ENCODE assay signal across 8 cellular contexts in genomic region chr2:240569523-240569997, GRCh38. TPM values are rescaled to one million over a fixed set of nuclear protein-coding genes. Genes with fewer than 3 reads are reported as not detected.
DNase-seq lines count a peak whose midpoint lies in the region; TF ChIP-seq lines count a peak whose summit lies in the region.

No MANE protein-coding gene starts in this region.

- H3K4me3 Mint-ChIP-seq in CD4-positive, alpha-beta memory T cell, result peak overlapping the region; percentile 86 to 89 (median 88)

- CTCF ChIA-PET in CD4-positive, alpha-beta memory T cell (lab: Charles Lee; ENCODE audit: partially characterized antibody), result interaction anchor here (0.6 to 3.5 kb wide), 5 partner anchors 10 to 114 kb away, joined by 3 to 19 read pairs (median 6); partner anchors contain the start of gene CAPN10

- no peaks in the 10 kb centered on the region for H3K27me3 Mint-ChIP-seq in CD4-positive, alpha-beta memory T cell

- H3K4me1 ChIP-seq in CD4-positive, alpha-beta memory T cell (ENCODE audit: insufficient read depth, low read length), result peaks cover 60% of the 10 kb centered on the region
- H3K4me1 ChIP-seq in SJCRH30 (peaks cover 31% of the 10 kb centered on the region), esophagus muscularis mucosa (peaks cover 45 to 68% (median 60%) of the 10 kb centered on the region in 4 donors), ovary (ENCODE audit: insufficient read depth) (peaks cover 17% of the 10 kb centered on the region)

- no peak for TF ChIP-seq POLR2A in esophagus muscularis mucosa (IDR thresholded peaks at IDR 0.05; ENCODE audit: low read depth)
- TF ChIP-seq POLR2A in ovary (IDR thresholded peaks at IDR 0.05), result no peak

- no peaks in the 10 kb centered on the region for H3K9me3 ChIP-seq in CD4-positive, alpha-beta memory T cell (ENCODE audit: control insufficient read depth in 1 of 2, low read length in 2 of 2)
- H3K9me3 ChIP-seq in SJCRH30 (replicated peaks) (no peaks in the 10 kb centered on the region), esophagus muscularis mucosa (no peaks in the 10 kb centered on the region), ovary (no peaks in the 10 kb centered on the region)

- H3K27ac ChIP-seq in CD4-positive, alpha-beta memory T cell (ENCODE audit: low read depth, low read length), result peak overlapping the region; percentile 60
- H3K27ac ChIP-seq in SJCRH30, result no peak overlapping the region
- H3K27ac ChIP-seq in esophagus muscularis mucosa (replicated peaks in 1 of 4), result peak overlapping the region; percentile 81 to 96 (median 83)
- H3K27ac ChIP-seq in ovary, result peak overlapping the region in 1 of 2 donors; percentile 59

- peaks cover 8 to 47% of the 10 kb centered on the region in 2 donors for H3K36me3 Mint-ChIP-seq in CD4-positive, alpha-beta memory T cell

- intact Hi-C loops in CD4-positive, alpha-beta memory T cell (cut with micrococcal nuclease), result loop anchor here (5.0 to 10.0 kb wide), 5 partner anchors 132 to 1313 kb away; partner anchors contain the start of genes ATG4B, DTYMK, GPC1 and HDLBP
- intact Hi-C loops in esophagus muscularis mucosa (cut with DNase I), result loop anchor here (10.0 kb wide), 1 partner anchor 135 kb away; the partner anchor contains the start of gene GPC1
- intact Hi-C loops in ovary (cut with DNase I), result loop anchor here in 2 of 4 donors (10.0 kb wide), 2 partner anchors 335 to 1165 kb away; partner anchors contain the start of gene HDAC4 (in 1 of the 2)

- TF ChIP-seq CTCF in esophagus muscularis mucosa (IDR thresholded peaks at IDR 0.05), result no peak
- no peak for TF ChIP-seq CTCF in ovary (IDR thresholded peaks at IDR 0.05)

- WGBS in esophagus muscularis mucosa, result 84% methylated on average over 8 of the region's 9 CpGs
- 80 to 81% (median 81%) methylated on average over 9 of the region's 9 CpGs for WGBS in ovary, 3 donors

- peaks cover 34 to 62% (median 49%) of the 10 kb centered on the region in 4 donors for H3K4me1 Mint-ChIP-seq in CD4-positive, alpha-beta memory T cell

- TF ChIP-seq EP300 in esophagus muscularis mucosa (IDR thresholded peaks at IDR 0.05) (no peak), ovary (IDR thresholded peaks at IDR 0.05) (no peak)

- POLR2A ChIA-PET in CD4-positive, alpha-beta memory T cell (lab: Charles Lee; ENCODE audit: partially characterized antibody), result interaction anchor here (0.6 to 20.6 kb wide), 7 partner anchors 9 to 135 kb away, joined by 3 to 461 read pairs (median 6); partner anchors contain the start of genes ANKMY1, CAPN10 and DUSP28

- no peaks in the 10 kb centered on the region for H3K9me3 Mint-ChIP-seq in CD4-positive, alpha-beta memory T cell

- peaks cover 9% of the 10 kb centered on the region for H3K36me3 ChIP-seq in CD4-positive, alpha-beta memory T cell (ENCODE audit: insufficient read depth, low read length)
- H3K36me3 ChIP-seq in SJCRH30 (no peaks in the 10 kb centered on the region), esophagus muscularis mucosa (peaks cover 9 to 31% (median 28%) of the 10 kb centered on the region in 4 donors), ovary (no peaks in the 10 kb centered on the region)

- H3K4me3 ChIP-seq in CD4-positive, alpha-beta memory T cell (ENCODE audit: low read length in 2 of 2), result peak overlapping the region; percentile 76 to 88
- H3K4me3 ChIP-seq in SJCRH30 (no peak overlapping the region; the same call in 1 of the 2 replicates), esophagus muscularis mucosa (peak overlapping the region; percentile 73 to 90 (median 87)), ovary (peak overlapping the region; percentile 59)

- no peaks in the 10 kb centered on the region for H3K27me3 ChIP-seq in CD4-positive, alpha-beta memory T cell (ENCODE audit: insufficient read depth, low read length)
- H3K27me3 ChIP-seq in SJCRH30 (no peaks in the 10 kb centered on the region), esophagus muscularis mucosa (no peaks in the 10 kb centered on the region), ovary (no peaks in the 10 kb centered on the region)

- DNase-seq in CD4-positive, alpha-beta memory T cell, result no peak
- peak; percentile 48 to 59 for DNase-seq in SJCRH30
- DNase-seq in esophagus muscularis mucosa (ENCODE audit: extremely low spot score), result no peak
- DNase-seq in ovary, result peak in 4 of 5 donors; percentile 19 to 48 (median 38)
- DNase-seq in NCI-H69 (lab: John Stamatoyannopoulos, UW), result no peak
- DNase-seq in A172 (ENCODE audit: low spot score), result no peak
- DNase-seq in DMS153 (lab: John Stamatoyannopoulos, UW), result no peak
- no peak for DNase-seq in glomerular visceral epithelial cell (ENCODE audit: extremely low spot score)

- H3K27ac Mint-ChIP-seq in CD4-positive, alpha-beta memory T cell, result peak overlapping the region; percentile 52 to 90 (median 80)

RNA-seq across cellular contexts. Expression of gene RNPEPL1, which starts 1.3 kb away (rescaled TPM):
- 100 to 1,000 TPM; 140 to 145 TPM for total RNA-seq in CD4-positive, alpha-beta memory T cell
- 100 to 1,000 TPM in 1 of 2 donors, 10 to 100 TPM in 1; 13.6 to 100 TPM for polyA plus RNA-seq in CD4-positive, alpha-beta memory T cell
- 6.0 and 8.4 TPM in 2 replicates for total RNA-seq in SJCRH30 (2014; rRNA removed; shearing (Covaris generic))
- total RNA-seq in esophagus muscularis mucosa (100 to 1,000 TPM in 1 of 4 donors, 10 to 100 TPM in 3; 57.3 to 135 (median 70.2) TPM), ovary (10 to 100 TPM; 15.1 to 25.2 (median 23.2) TPM)
- polyA plus RNA-seq in ovary, result 10 to 100 TPM in 1 of 2 donors, 1 to 10 TPM in 1; 3.5 to 27.3 TPM
- total RNA-seq in A172 (2014; rRNA removed; shearing (Covaris generic)), result 13.5 and 19.8 TPM in 2 replicates

RNA-seq across cellular contexts. Expression of gene DUSP28, which starts 9.4 kb away (rescaled TPM):
- total RNA-seq in CD4-positive, alpha-beta memory T cell, result 10 to 100 TPM; 16.3 to 19.4 TPM
- 10 to 100 TPM; 18.2 to 18.5 TPM for polyA plus RNA-seq in CD4-positive, alpha-beta memory T cell
- total RNA-seq in SJCRH30 (2014; rRNA removed; shearing (Covaris generic)), result 9.3 and 11.3 TPM in 2 replicates
- 1 to 10 TPM; 3.8 to 7.3 (median 4.8) TPM for total RNA-seq in esophagus muscularis mucosa
- total RNA-seq in ovary, result 1 to 10 TPM; 2.7 to 9.9 (median 4.3) TPM
- polyA plus RNA-seq in ovary, result 1 to 10 TPM; 4.0 to 5.3 TPM
- total RNA-seq in A172 (2014; rRNA removed; shearing (Covaris generic)), result 12.3 and 12.6 TPM in 2 replicates

RNA-seq across cellular contexts. Expression of gene ANKMY1, which starts 11.8 kb away (rescaled TPM):
- total RNA-seq in CD4-positive, alpha-beta memory T cell, result 10 to 100 TPM; 71.4 to 84.8 TPM
- polyA plus RNA-seq in CD4-positive, alpha-beta memory T cell, result 10 to 100 TPM in 1 of 2 donors, 1 to 10 TPM in 1; 9.4 to 15.2 TPM
- total RNA-seq in SJCRH30 (2014; rRNA removed; shearing (Covaris generic)), result 6.3 and 6.7 TPM in 2 replicates
- 10 to 100 TPM in 2 of 4 donors, 1 to 10 TPM in 2; 9.1 to 10.9 (median 10.2) TPM for total RNA-seq in esophagus muscularis mucosa
- total RNA-seq in ovary, result 10 to 100 TPM; 13.7 to 24.2 (median 21.6) TPM
- polyA plus RNA-seq in ovary, result 10 to 100 TPM; 11.5 to 13.8 TPM
- total RNA-seq in A172 (2014; rRNA removed; shearing (Covaris generic)), result 8.0 and 8.9 TPM in 2 replicates

RNA-seq across cellular contexts. Expression of gene CAPN10, which starts 17.0 kb away (rescaled TPM):
- total RNA-seq in CD4-positive, alpha-beta memory T cell, result 10 to 100 TPM; 80.6 to 83.0 TPM
- polyA plus RNA-seq in CD4-positive, alpha-beta memory T cell, result 10 to 100 TPM in 1 of 2 donors, 1 to 10 TPM in 1; 9.9 to 18.7 TPM
- 23.1 and 27.4 TPM in 2 replicates for total RNA-seq in SJCRH30 (2014; rRNA removed; shearing (Covaris generic))
- total RNA-seq in esophagus muscularis mucosa (10 to 100 TPM; 16.7 to 29.2 (median 19.6) TPM), ovary (10 to 100 TPM; 15.5 to 34.3 (median 26.8) TPM)
- 10 to 100 TPM in 1 of 2 donors, 1 to 10 TPM in 1; 2.2 to 21.7 TPM for polyA plus RNA-seq in ovary
- 15.4 and 22.2 TPM in 2 replicates for total RNA-seq in A172 (2014; rRNA removed; shearing (Covaris generic))

RNA-seq across cellular contexts. Expression of gene GPR35, which starts 55.7 kb away (rescaled TPM):
- total RNA-seq in CD4-positive, alpha-beta memory T cell, result 1 to 10 TPM; 6.3 to 6.8 TPM
- polyA plus RNA-seq in CD4-positive, alpha-beta memory T cell, result 1 to 10 TPM in 1 of 2 donors, under 1 TPM in 1; 0.71 to 1.3 TPM
- total RNA-seq in SJCRH30 (2014; rRNA removed; shearing (Covaris generic)), result 0.04 and 0.30 TPM in 2 replicates
- total RNA-seq in esophagus muscularis mucosa (1 to 10 TPM; 1.8 to 4.0 (median 2.2) TPM), ovary (1 to 10 TPM; 2.1 to 4.2 (median 2.5) TPM)
- polyA plus RNA-seq in ovary, result 1 to 10 TPM in 1 of 2 donors, under 1 TPM in 1; 0.27 to 2.2 TPM
- total RNA-seq in A172 (2014; rRNA removed; shearing (Covaris generic)), result 0.17 and 2.7 TPM in 2 replicates

Comparison
In these comparisons a context has a peak if more than half of its experiments do, and no peak if none do; other contexts are left out.
1. DNase-seq: peak in SJCRH30 (2 of 2) and ovary (4 of 5); none in CD4-positive, alpha-beta memory T cell (0 of 5), esophagus muscularis mucosa (single experiment), NCI-H69 (single experiment), A172 (single experiment), DMS153 (single experiment) and glomerular visceral epithelial cell (single experiment).